ENCODE assay signal across 14 cellular contexts in the genomic region with DNA sequence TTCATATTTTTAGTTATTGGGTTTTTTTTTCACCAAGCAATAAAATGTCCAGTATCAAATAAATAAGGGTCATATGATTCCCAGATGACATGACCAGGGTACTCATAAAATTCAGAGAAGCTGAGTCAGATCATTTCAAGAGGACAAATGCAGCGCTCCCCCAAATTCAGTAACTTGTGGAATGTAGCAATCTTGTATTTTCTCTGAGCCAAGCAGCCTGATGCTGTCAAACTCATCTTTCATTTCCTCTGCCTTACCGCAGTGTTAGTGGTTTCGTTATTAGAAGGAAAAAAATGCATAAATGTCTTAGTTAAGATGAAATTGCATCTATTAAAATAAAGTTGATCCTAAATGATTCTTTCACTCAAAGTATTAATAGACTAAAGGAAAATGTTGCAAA. TPM values are rescaled to one million over a fixed set of nuclear protein-coding genes. Genes with fewer than 3 reads are reported as not detected.
A peak's percentile ranks its signal among the peaks of the same experiment; 100 is the strongest.
DNase-seq lines count a peak whose midpoint lies in the region; ATAC-seq and TF ChIP-seq lines count a peak whose summit lies in the region.
"Had no signal": no experiment of that assay in that cellular context is flagged by ENCODE, and none has a peak within 500 bp of the region (broad histone marks: within the 10 kb centered on the region; RNA-seq: fewer than 3 reads in every experiment).

No MANE protein-coding gene starts in this region.

- H3K4me1 Mint-ChIP-seq in CD8-positive, alpha-beta memory T cell = peaks cover 19 to 23% (median 22%) of the 10 kb centered on the region in 3 donors
- H3K4me1 Mint-ChIP-seq in glutamatergic neuron (ENCODE audit: low read depth, unreplicated experiment) (no peaks in the 10 kb centered on the region), H9 (peaks cover 16 to 18% of the 10 kb centered on the region in 2 experiments)

- no peak overlapping the region for H2AK5ac ChIP-seq in H9 (ENCODE audit: insufficient read length, low read length)

- H3K18ac ChIP-seq in H9 (ENCODE audit: insufficient read length, low read depth, low read length) = no peak overlapping the region

- POLR2A ChIA-PET in CD8-positive, alpha-beta memory T cell (lab: Charles Lee) = no interaction called here

- H4K91ac ChIP-seq in H9 (ENCODE audit: insufficient read length, low read depth, low read length) = no peak overlapping the region

- no peaks in the 10 kb centered on the region for H3K79me2 ChIP-seq in MM.1S (ENCODE audit: low read length)
- H3K79me2 ChIP-seq in H9 (ENCODE audit: insufficient read depth, low read length) = no peaks in the 10 kb centered on the region

- ATAC-seq in GM19351 (IDR thresholded peaks at IDR 0.05; ENCODE audit: unreplicated experiment) = peak; percentile 78
- no peak for ATAC-seq in GM21717 (IDR thresholded peaks at IDR 0.05; ENCODE audit: unreplicated experiment)
- ATAC-seq: HCT116; stimulated activated naive CD8-positive, alpha-beta T cell treated with anti-CD3 and anti-CD28 coated beads, Interleukin-15, Interleukin-2, amounts not matched to agents 100 U/mL and 50 U/mL, for 24 hours had no signal

- H3K23me2 ChIP-seq in H9 (ENCODE audit: insufficient read length, low read depth, low read length, poor library complexity, severe bottlenecking) = no peaks in the 10 kb centered on the region

- no peak overlapping the region for H3K56ac ChIP-seq in H9 (ENCODE audit: insufficient read length, low read depth, low read length)

- H3K4me3 ChIP-seq in CD8-positive, alpha-beta memory T cell (ENCODE audit: low read length) = peak overlapping the region; percentile 2
- no peak overlapping the region for H3K4me3 ChIP-seq in MM.1S (ENCODE audit: low read length)
- no peak overlapping the region for H3K4me3 ChIP-seq in fibroblast of pulmonary artery (replicated peaks; ENCODE audit: low read depth, low read length)
- H3K4me3 ChIP-seq: right atrium auricular region had no signal

- H3K23ac ChIP-seq in H9 (ENCODE audit: insufficient read length, low read depth, low read length) = no peak overlapping the region

- H3K9ac ChIP-seq in MM.1S (ENCODE audit: low read length) (no peak overlapping the region), H9 (ENCODE audit: extremely low read depth, insufficient read length, low read length) (no peak overlapping the region)

- H3K36me3 Mint-ChIP-seq in CD8-positive, alpha-beta memory T cell = no peaks in the 10 kb centered on the region
- H3K36me3 Mint-ChIP-seq in glutamatergic neuron (ENCODE audit: unreplicated experiment) (no peaks in the 10 kb centered on the region), H9 (ENCODE audit: insufficient read depth in 1 of 3, low read depth in 3 of 3) (no peaks in the 10 kb centered on the region)

- peak overlapping the region in 3 of 7 donors; percentile 13 to 54 (median 43) for H3K4me3 Mint-ChIP-seq in CD8-positive, alpha-beta memory T cell
- H3K4me3 Mint-ChIP-seq in glutamatergic neuron (ENCODE audit: unreplicated experiment) (no peak overlapping the region), H9 (no peak overlapping the region)

- DNase-seq in CD8-positive, alpha-beta memory T cell = no peak
- DNase-seq in MM.1S (peak; percentile 59), fibroblast of pulmonary artery (ENCODE audit: low read depth) (peak; percentile 77), substantia nigra (lab: John Stamatoyannopoulos, UW) (no peak), glutamatergic neuron (no peak), H9 (no peak)
- DNase-seq: activated CD8-positive, alpha-beta memory T cell treated with anti-CD3 and anti-CD28 coated beads, Interleukin-2, amount 50 U/mL, for 48 hours; DMS53; Right ventricle myocardium superior; stimulated activated naive CD8-positive, alpha-beta T cell treated with anti-CD3 and anti-CD28 coated beads, Interleukin-15, Interleukin-2, amounts not matched to agents 100 U/mL and 50 U/mL, for 24 hours had no signal

- H3K27me3 ChIP-seq in CD8-positive, alpha-beta memory T cell (ENCODE audit: insufficient read depth, low read length, poor library complexity, severe bottlenecking) = no peaks in the 10 kb centered on the region
- H3K27me3 ChIP-seq in MM.1S (replicated peaks; ENCODE audit: insufficient read depth, low read length) = no peaks in the 10 kb centered on the region
- H3K27me3 ChIP-seq in H9 (ENCODE audit: insufficient read depth, low read length) = no peaks in the 10 kb centered on the region
- H3K27me3 ChIP-seq: right atrium auricular region had no signal

- no CpG with 5 or more reads among the region's 3 CpGs for WGBS in H9 (ENCODE audit: extremely low coverage, insufficient read length, low lambda C conversion rate)

- TF ChIP-seq CTCF in MM.1S (IDR thresholded peaks at IDR 0.05; ENCODE audit: low read length) (no peak), fibroblast of pulmonary artery (IDR thresholded peaks at IDR 0.05; ENCODE audit: low read length, missing control alignments) (no peak), glutamatergic neuron (IDR thresholded peaks at IDR 0.05; ENCODE audit: partially characterized antibody, unreplicated experiment) (no peak), H9 (conservative IDR thresholded peaks at IDR 0.05) (no peak)

- H3K27ac Mint-ChIP-seq in CD8-positive, alpha-beta memory T cell = peak overlapping the region in 2 of 8 donors; percentile 14 to 22
- H3K27ac Mint-ChIP-seq in glutamatergic neuron (ENCODE audit: unreplicated experiment) = no peak overlapping the region
- no peak overlapping the region for H3K27ac Mint-ChIP-seq in H9

- no peaks in the 10 kb centered on the region for H3K9me2 ChIP-seq in MM.1S (replicated peaks; ENCODE audit: insufficient read depth, low read length)

- no peak overlapping the region for H3T11ph ChIP-seq in H9 (ENCODE audit: low read length)

- no peak overlapping the region for H3K27ac ChIP-seq in CD8-positive, alpha-beta memory T cell (ENCODE audit: low read depth, low read length)
- H3K27ac ChIP-seq in MM.1S (ENCODE audit: low read length) (no peak overlapping the region; the same call in 1 of the 2 replicates), substantia nigra (ENCODE audit: low read depth, low read length, poor library complexity, severe bottlenecking) (no peak overlapping the region), H9 (ENCODE audit: insufficient read length, low read depth, low read length) (no peak overlapping the region)
- H3K27ac ChIP-seq: right atrium auricular region had no signal

- no peaks in the 10 kb centered on the region for H3K9me3 ChIP-seq in CD8-positive, alpha-beta memory T cell (ENCODE audit: low read length)
- H3K9me3 ChIP-seq in MM.1S (replicated peaks; ENCODE audit: insufficient read depth, low read length) (no peaks in the 10 kb centered on the region), H9 (ENCODE audit: control insufficient read depth, low read depth, low read length) (no peaks in the 10 kb centered on the region)
- H3K9me3 ChIP-seq: right atrium auricular region had no signal

- H2BK12ac ChIP-seq in H9 (ENCODE audit: insufficient read length, low read depth, low read length) = no peak overlapping the region

- H3K9me3 Mint-ChIP-seq in CD8-positive, alpha-beta memory T cell = no peaks in the 10 kb centered on the region
- H3K9me3 Mint-ChIP-seq in glutamatergic neuron (ENCODE audit: unreplicated experiment) (no peaks in the 10 kb centered on the region), H9 (no peaks in the 10 kb centered on the region)

- no peak overlapping the region for H4K5ac ChIP-seq in H9 (ENCODE audit: insufficient read length, low read depth, low read length)

- H2AFZ ChIP-seq in MM.1S (ENCODE audit: low read length) (no peak overlapping the region), H9 (ENCODE audit: low read length) (no peak overlapping the region)

- CTCF ChIA-PET in CD8-positive, alpha-beta memory T cell (lab: Charles Lee) = interaction anchor here (1.3 to 2.1 kb wide), 3 partner anchors 82 to 580 kb away, joined by 4 to 28 read pairs (median 4); no protein-coding TSS in a partner anchor

- no peak overlapping the region for H2BK5ac ChIP-seq in H9 (ENCODE audit: insufficient read length, low read length)

- H2BK15ac ChIP-seq in H9 (ENCODE audit: low read depth, low read length) = no peak overlapping the region

- H3K36me3 ChIP-seq in CD8-positive, alpha-beta memory T cell (ENCODE audit: insufficient read depth, low read length) = no peaks in the 10 kb centered on the region
- H3K36me3 ChIP-seq in MM.1S (replicated peaks; ENCODE audit: insufficient read depth, low read length) = no peaks in the 10 kb centered on the region
- H3K36me3 ChIP-seq: right atrium auricular region had no signal

- peaks cover 16% of the 10 kb centered on the region for H3K4me1 ChIP-seq in CD8-positive, alpha-beta memory T cell (ENCODE audit: insufficient read depth, low read length)
- H3K4me1 ChIP-seq in MM.1S (ENCODE audit: low read length) = peaks cover 19% of the 10 kb centered on the region
- H3K4me1 ChIP-seq in H9 (ENCODE audit: insufficient read depth, low read length) = no peaks in the 10 kb centered on the region
- H3K4me1 ChIP-seq: right atrium auricular region had no signal

- no peak overlapping the region for H3K14ac ChIP-seq in H9 (ENCODE audit: insufficient read depth, low read length)

- H3K79me1 ChIP-seq in H9 (ENCODE audit: insufficient read depth, low read depth, low read length, poor library complexity, severe bottlenecking) = no peaks in the 10 kb centered on the region

- no peak overlapping the region for H2BK120ac ChIP-seq in H9 (ENCODE audit: low read depth, low read length, poor library complexity, severe bottlenecking)

- no peak overlapping the region for H4K8ac ChIP-seq in H9 (replicated peaks; ENCODE audit: insufficient read length, low read depth, low read length)

- H3K4me2 ChIP-seq in MM.1S (ENCODE audit: low read depth, low read length) (peak overlapping the region; percentile 22; the same call in 1 of the 2 replicates), H9 (ENCODE audit: insufficient read depth, insufficient read length, low read length) (no peak overlapping the region)

- H4K20me1 ChIP-seq in MM.1S (ENCODE audit: insufficient read depth, low read length) = no peaks in the 10 kb centered on the region
- H4K20me1 ChIP-seq in H9 (ENCODE audit: control insufficient read depth, insufficient read depth, insufficient read length) = no peaks in the 10 kb centered on the region

- no peak overlapping the region for H2BK20ac ChIP-seq in H9 (ENCODE audit: low read depth, low read length, poor library complexity, severe bottlenecking)

- no peak overlapping the region for H3K4ac ChIP-seq in H9 (ENCODE audit: low read depth, low read length)

- H3F3A ChIP-seq in MM.1S (ENCODE audit: insufficient read depth, low read length) = no peaks in the 10 kb centered on the region

- H3K27me3 Mint-ChIP-seq in CD8-positive, alpha-beta memory T cell = no peaks in the 10 kb centered on the region
- no peaks in the 10 kb centered on the region for H3K27me3 Mint-ChIP-seq in glutamatergic neuron (ENCODE audit: unreplicated experiment)
- H3K27me3 Mint-ChIP-seq in H9 (ENCODE audit: low read depth) = no peaks in the 10 kb centered on the region

RNA-seq across cellular contexts. Expression of gene EDN1, which starts 57.8 kb away (rescaled TPM):
- under 1 TPM in 1 of 2 experiments, not detected in 1; 0.11 TPM for total RNA-seq in CD8-positive, alpha-beta memory T cell
- polyA plus RNA-seq in CD8-positive, alpha-beta memory T cell = not detected
- total RNA-seq in glutamatergic neuron (ENCODE audit: unreplicated experiment) (0.54 TPM), H9 (2021) (2.1 and 2.6 TPM in 2 replicates)

Comparison
In these comparisons a context has a peak if more than half of its experiments do, and no peak if none do; other contexts are left out.
1. DNase-seq: peak in MM.1S (single experiment) and fibroblast of pulmonary artery (single experiment); none in CD8-positive, alpha-beta memory T cell (0 of 5), substantia nigra (0 of 49), glutamatergic neuron (single experiment) and H9 (single experiment).